1 cellular context compared by ENCODE assay signal in genomic region chr4:67892905-67893304, GRCh38.
TF ChIP-seq lines count a peak whose summit lies in the region.

No MANE protein-coding gene starts in this region.

TF ChIP-seq in GM23338, 12 proteins besides CTCF, POLR2A, EP300 and RAD21 (continued from another document):
- TF ChIP-seq, protein P1, sequence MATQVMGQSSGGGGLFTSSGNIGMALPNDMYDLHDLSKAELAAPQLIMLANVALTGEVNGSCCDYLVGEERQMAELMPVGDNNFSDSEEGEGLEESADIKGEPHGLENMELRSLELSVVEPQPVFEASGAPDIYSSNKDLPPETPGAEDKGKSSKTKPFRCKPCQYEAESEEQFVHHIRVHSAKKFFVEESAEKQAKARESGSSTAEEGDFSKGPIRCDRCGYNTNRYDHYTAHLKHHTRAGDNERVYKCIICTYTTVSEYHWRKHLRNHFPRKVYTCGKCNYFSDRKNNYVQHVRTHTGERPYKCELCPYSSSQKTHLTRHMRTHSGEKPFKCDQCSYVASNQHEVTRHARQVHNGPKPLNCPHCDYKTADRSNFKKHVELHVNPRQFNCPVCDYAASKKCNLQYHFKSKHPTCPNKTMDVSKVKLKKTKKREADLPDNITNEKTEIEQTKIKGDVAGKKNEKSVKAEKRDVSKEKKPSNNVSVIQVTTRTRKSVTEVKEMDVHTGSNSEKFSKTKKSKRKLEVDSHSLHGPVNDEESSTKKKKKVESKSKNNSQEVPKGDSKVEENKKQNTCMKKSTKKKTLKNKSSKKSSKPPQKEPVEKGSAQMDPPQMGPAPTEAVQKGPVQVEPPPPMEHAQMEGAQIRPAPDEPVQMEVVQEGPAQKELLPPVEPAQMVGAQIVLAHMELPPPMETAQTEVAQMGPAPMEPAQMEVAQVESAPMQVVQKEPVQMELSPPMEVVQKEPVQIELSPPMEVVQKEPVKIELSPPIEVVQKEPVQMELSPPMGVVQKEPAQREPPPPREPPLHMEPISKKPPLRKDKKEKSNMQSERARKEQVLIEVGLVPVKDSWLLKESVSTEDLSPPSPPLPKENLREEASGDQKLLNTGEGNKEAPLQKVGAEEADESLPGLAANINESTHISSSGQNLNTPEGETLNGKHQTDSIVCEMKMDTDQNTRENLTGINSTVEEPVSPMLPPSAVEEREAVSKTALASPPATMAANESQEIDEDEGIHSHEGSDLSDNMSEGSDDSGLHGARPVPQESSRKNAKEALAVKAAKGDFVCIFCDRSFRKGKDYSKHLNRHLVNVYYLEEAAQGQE (IDR thresholded peaks at IDR 0.05; ENCODE audit: unreplicated experiment) = no peak
- TF ChIP-seq CREB1 (CRISPR knock-in tag; IDR thresholded peaks at IDR 0.05; ENCODE audit: low read depth) = no peak
- TF ChIP-seq, protein P2, sequence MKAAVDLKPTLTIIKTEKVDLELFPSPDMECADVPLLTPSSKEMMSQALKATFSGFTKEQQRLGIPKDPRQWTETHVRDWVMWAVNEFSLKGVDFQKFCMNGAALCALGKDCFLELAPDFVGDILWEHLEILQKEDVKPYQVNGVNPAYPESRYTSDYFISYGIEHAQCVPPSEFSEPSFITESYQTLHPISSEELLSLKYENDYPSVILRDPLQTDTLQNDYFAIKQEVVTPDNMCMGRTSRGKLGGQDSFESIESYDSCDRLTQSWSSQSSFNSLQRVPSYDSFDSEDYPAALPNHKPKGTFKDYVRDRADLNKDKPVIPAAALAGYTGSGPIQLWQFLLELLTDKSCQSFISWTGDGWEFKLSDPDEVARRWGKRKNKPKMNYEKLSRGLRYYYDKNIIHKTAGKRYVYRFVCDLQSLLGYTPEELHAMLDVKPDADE (IDR thresholded peaks at IDR 0.05) = no peak
- no peak for TF ChIP-seq ZNF331 (CRISPR knock-in tag; IDR thresholded peaks at IDR 0.05; ENCODE audit: low read depth)
- no peak for TF ChIP-seq JUNB (IDR thresholded peaks at IDR 0.05; ENCODE audit: unreplicated experiment)
- no peak for TF ChIP-seq STAT1 (IDR thresholded peaks at IDR 0.05; ENCODE audit: unreplicated experiment)
- no peak for TF ChIP-seq ZNF114 (CRISPR knock-in tag; IDR thresholded peaks at IDR 0.05)
- no peak for TF ChIP-seq EZH2phosphoT487 (IDR thresholded peaks at IDR 0.05; ENCODE audit: unreplicated experiment)
- no peak for TF ChIP-seq NANOG (IDR thresholded peaks at IDR 0.05; ENCODE audit: borderline replicate concordance)
